ENCODE assay signal across 1 cellular context in the genomic region with DNA sequence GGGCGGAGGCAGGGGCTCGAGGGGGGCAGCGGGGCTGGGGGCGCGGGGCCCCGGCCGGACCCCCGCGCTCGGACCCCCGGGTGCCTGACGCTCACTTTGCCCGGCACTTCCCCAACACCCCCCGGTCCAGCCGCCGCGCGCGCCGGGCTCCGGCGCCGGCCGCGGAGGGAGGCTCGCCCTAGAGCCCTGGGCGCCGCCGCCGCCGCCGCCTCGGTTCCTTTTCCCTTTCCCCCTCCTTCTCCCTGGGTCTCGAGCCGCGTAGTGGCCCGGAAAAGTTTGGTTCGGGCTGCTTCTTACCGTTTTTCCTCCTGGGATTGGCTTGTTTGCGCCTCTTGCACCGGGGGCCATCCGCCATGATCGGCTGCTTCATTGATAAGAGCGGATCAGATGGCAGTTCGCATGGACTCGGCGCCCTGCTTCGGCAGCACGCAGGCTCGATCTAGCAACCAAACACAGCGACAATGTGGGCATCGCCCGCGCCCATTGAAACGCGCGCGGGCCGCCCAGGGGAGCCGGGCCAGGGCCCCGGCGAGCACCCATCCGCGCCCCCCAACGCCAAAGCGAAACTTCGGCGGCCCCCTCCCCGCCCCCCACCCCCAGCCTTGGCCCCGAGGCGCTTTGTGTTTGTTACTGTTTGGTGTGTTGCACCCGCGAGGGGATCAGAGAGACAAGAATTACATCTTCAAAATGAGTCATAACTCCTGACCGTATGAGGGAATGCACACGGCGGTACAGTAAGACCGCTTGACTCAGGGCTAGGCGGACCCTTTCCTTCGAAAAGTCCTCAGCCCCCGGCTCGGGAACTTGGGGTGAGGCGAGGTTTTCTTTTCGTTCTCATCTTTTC.
TF ChIP-seq lines count a peak whose summit lies in the region.

No MANE protein-coding gene starts in this region.

TF ChIP-seq in K562, 482 proteins besides CTCF, POLR2A, EP300 and RAD21 (continued from another document and continues in another):
- TF ChIP-seq, protein P1, sequence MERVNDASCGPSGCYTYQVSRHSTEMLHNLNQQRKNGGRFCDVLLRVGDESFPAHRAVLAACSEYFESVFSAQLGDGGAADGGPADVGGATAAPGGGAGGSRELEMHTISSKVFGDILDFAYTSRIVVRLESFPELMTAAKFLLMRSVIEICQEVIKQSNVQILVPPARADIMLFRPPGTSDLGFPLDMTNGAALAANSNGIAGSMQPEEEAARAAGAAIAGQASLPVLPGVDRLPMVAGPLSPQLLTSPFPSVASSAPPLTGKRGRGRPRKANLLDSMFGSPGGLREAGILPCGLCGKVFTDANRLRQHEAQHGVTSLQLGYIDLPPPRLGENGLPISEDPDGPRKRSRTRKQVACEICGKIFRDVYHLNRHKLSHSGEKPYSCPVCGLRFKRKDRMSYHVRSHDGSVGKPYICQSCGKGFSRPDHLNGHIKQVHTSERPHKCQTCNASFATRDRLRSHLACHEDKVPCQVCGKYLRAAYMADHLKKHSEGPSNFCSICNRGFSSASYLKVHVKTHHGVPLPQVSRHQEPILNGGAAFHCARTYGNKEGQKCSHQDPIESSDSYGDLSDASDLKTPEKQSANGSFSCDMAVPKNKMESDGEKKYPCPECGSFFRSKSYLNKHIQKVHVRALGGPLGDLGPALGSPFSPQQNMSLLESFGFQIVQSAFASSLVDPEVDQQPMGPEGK (CRISPR knock-in tag; IDR thresholded peaks at IDR 0.05; ENCODE audit: borderline replicate concordance) = no peak
- TF ChIP-seq KDM5B (IDR thresholded peaks at IDR 0.05; ENCODE audit: insufficient replicate concordance, low read depth, low read length) (peak; percentile 7), RBFOX2 (IDR thresholded peaks at IDR 0.05; ENCODE audit: low read depth, low read length) (peak; percentile 85), SMARCA4 (IDR thresholded peaks at IDR 0.05) (no peak), SAP30 (IDR thresholded peaks at IDR 0.05; ENCODE audit: borderline replicate concordance, insufficient read depth, low read depth, low read length, poor library complexity, severe bottlenecking) (peak; percentile 52), CCNT2 (IDR thresholded peaks at IDR 0.05; ENCODE audit: borderline replicate concordance, extremely low read depth, insufficient read length, low read depth, low read length) (peak; percentile 20), ZBTB1 (CRISPR knock-in tag; IDR thresholded peaks at IDR 0.05; ENCODE audit: borderline replicate concordance, low read depth) (0 out of 2 replicates have a peak, but pooled peaks have one; percentile 8), FIP1L1 (IDR thresholded peaks at IDR 0.05; ENCODE audit: low read depth, low read length, poor library complexity, severe bottlenecking) (peak; percentile 42), RBM22 (IDR thresholded peaks at IDR 0.05; ENCODE audit: low read depth, low read length, poor library complexity, severe bottlenecking) (peak; percentile 69), JUND (IDR thresholded peaks at IDR 0.05; ENCODE audit: borderline replicate concordance, low read depth, low read length) (peak; percentile 69; the same call in 1 of the 2 replicates), JUND (tag; IDR thresholded peaks at IDR 0.05; ENCODE audit: borderline replicate concordance, low read depth, low read length) (no peak; the same call in 2 of the 3 replicates), PHF8 (IDR thresholded peaks at IDR 0.05; ENCODE audit: borderline replicate concordance, low read length) (peak; percentile 32; the same call in 1 of the 2 replicates), PCBP1 (IDR thresholded peaks at IDR 0.05; ENCODE audit: low read depth, low read length, poor library complexity, severe bottlenecking) (peak; percentile 80), YY1 (IDR thresholded peaks at IDR 0.05; ENCODE audit: borderline replicate concordance in 1 of 3, control insufficient read depth in 1 of 3, extremely low read depth in 1 of 3, insufficient read depth in 3 of 3, insufficient read length in 1 of 3, insufficient replicate concordance in 2 of 3, low read depth in 1 of 3, low read length in 2 of 3) (peak; percentile 43 to 75 (median 50)), CHD1 (IDR thresholded peaks at IDR 0.05; ENCODE audit: low read length) (peak; percentile 86), ZFP30 (CRISPR knock-in tag; IDR thresholded peaks at IDR 0.05; ENCODE audit: borderline replicate concordance) (no peak), NFRKB (IDR thresholded peaks at IDR 0.05; ENCODE audit: low read depth) (0 out of 2 replicates have a peak, but pooled peaks have one; percentile 22), ZNF584 (CRISPR knock-in tag; IDR thresholded peaks at IDR 0.05; ENCODE audit: low read depth) (no peak), KAT7 (CRISPR knock-in tag; IDR thresholded peaks at IDR 0.05; ENCODE audit: borderline replicate concordance) (0 out of 2 replicates have a peak, but pooled peaks have one; percentile 31), ZC3H4 (CRISPR knock-in tag; IDR thresholded peaks at IDR 0.05; ENCODE audit: borderline replicate concordance) (no peak), SIN3A (IDR thresholded peaks at IDR 0.05; ENCODE audit: borderline replicate concordance in 2 of 2, control insufficient read depth in 1 of 2, low read depth in 2 of 2, low read length in 2 of 2) (0 out of 4 replicates have a peak, but pooled peaks of 1 of the 2 experiments have one; percentile 13), FOXM1 (IDR thresholded peaks at IDR 0.05; ENCODE audit: low read depth) (no peak), FOXM1 (CRISPR knock-in tag; IDR thresholded peaks at IDR 0.05; ENCODE audit: low read depth) (no peak), TBP (optimal IDR thresholded peaks at IDR 0.05; ENCODE audit: low read depth, low read length) (peak; percentile 49), ZFX (CRISPR knock-in tag; IDR thresholded peaks at IDR 0.05) (0 out of 2 replicates have a peak, but pooled peaks have one; percentile 1), RBBP5 (IDR thresholded peaks at IDR 0.05; ENCODE audit: borderline replicate concordance, insufficient read depth, low read length, poor library complexity, severe bottlenecking) (peak; percentile 70)
- TF ChIP-seq, protein P2, sequence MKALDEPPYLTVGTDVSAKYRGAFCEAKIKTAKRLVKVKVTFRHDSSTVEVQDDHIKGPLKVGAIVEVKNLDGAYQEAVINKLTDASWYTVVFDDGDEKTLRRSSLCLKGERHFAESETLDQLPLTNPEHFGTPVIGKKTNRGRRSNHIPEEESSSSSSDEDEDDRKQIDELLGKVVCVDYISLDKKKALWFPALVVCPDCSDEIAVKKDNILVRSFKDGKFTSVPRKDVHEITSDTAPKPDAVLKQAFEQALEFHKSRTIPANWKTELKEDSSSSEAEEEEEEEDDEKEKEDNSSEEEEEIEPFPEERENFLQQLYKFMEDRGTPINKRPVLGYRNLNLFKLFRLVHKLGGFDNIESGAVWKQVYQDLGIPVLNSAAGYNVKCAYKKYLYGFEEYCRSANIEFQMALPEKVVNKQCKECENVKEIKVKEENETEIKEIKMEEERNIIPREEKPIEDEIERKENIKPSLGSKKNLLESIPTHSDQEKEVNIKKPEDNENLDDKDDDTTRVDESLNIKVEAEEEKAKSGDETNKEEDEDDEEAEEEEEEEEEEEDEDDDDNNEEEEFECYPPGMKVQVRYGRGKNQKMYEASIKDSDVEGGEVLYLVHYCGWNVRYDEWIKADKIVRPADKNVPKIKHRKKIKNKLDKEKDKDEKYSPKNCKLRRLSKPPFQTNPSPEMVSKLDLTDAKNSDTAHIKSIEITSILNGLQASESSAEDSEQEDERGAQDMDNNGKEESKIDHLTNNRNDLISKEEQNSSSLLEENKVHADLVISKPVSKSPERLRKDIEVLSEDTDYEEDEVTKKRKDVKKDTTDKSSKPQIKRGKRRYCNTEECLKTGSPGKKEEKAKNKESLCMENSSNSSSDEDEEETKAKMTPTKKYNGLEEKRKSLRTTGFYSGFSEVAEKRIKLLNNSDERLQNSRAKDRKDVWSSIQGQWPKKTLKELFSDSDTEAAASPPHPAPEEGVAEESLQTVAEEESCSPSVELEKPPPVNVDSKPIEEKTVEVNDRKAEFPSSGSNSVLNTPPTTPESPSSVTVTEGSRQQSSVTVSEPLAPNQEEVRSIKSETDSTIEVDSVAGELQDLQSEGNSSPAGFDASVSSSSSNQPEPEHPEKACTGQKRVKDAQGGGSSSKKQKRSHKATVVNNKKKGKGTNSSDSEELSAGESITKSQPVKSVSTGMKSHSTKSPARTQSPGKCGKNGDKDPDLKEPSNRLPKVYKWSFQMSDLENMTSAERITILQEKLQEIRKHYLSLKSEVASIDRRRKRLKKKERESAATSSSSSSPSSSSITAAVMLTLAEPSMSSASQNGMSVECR (CRISPR knock-in tag; IDR thresholded peaks at IDR 0.05) = 0 out of 2 replicates have a peak, but pooled peaks have one; percentile 22
- TF ChIP-seq, protein P3, sequence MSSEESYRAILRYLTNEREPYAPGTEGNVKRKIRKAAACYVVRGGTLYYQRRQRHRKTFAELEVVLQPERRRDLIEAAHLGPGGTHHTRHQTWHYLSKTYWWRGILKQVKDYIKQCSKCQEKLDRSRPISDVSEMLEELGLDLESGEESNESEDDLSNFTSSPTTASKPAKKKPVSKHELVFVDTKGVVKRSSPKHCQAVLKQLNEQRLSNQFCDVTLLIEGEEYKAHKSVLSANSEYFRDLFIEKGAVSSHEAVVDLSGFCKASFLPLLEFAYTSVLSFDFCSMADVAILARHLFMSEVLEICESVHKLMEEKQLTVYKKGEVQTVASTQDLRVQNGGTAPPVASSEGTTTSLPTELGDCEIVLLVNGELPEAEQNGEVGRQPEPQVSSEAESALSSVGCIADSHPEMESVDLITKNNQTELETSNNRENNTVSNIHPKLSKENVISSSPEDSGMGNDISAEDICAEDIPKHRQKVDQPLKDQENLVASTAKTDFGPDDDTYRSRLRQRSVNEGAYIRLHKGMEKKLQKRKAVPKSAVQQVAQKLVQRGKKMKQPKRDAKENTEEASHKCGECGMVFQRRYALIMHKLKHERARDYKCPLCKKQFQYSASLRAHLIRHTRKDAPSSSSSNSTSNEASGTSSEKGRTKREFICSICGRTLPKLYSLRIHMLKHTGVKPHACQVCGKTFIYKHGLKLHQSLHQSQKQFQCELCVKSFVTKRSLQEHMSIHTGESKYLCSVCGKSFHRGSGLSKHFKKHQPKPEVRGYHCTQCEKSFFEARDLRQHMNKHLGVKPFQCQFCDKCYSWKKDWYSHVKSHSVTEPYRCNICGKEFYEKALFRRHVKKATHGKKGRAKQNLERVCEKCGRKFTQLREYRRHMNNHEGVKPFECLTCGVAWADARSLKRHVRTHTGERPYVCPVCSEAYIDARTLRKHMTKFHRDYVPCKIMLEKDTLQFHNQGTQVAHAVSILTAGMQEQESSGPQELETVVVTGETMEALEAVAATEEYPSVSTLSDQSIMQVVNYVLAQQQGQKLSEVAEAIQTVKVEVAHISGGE (CRISPR knock-in tag; IDR thresholded peaks at IDR 0.05) = peak in 1 of 3 experiments; percentile 31; a peak in 1 of 6 replicates
- TF ChIP-seq, protein P4, sequence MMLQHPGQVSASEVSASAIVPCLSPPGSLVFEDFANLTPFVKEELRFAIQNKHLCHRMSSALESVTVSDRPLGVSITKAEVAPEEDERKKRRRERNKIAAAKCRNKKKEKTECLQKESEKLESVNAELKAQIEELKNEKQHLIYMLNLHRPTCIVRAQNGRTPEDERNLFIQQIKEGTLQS (IDR thresholded peaks at IDR 0.05) = peak; percentile 72
- TF ChIP-seq, protein P4 (CRISPR knock-in tag; conservative IDR thresholded peaks at IDR 0.05) = no peak
- TF ChIP-seq, protein P5, sequence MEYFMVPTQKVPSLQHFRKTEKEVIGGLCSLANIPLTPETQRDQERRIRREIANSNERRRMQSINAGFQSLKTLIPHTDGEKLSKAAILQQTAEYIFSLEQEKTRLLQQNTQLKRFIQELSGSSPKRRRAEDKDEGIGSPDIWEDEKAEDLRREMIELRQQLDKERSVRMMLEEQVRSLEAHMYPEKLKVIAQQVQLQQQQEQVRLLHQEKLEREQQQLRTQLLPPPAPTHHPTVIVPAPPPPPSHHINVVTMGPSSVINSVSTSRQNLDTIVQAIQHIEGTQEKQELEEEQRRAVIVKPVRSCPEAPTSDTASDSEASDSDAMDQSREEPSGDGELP (CRISPR knock-in tag; IDR thresholded peaks at IDR 0.05; ENCODE audit: borderline replicate concordance) = peak; percentile 68
- TF ChIP-seq, protein P6, sequence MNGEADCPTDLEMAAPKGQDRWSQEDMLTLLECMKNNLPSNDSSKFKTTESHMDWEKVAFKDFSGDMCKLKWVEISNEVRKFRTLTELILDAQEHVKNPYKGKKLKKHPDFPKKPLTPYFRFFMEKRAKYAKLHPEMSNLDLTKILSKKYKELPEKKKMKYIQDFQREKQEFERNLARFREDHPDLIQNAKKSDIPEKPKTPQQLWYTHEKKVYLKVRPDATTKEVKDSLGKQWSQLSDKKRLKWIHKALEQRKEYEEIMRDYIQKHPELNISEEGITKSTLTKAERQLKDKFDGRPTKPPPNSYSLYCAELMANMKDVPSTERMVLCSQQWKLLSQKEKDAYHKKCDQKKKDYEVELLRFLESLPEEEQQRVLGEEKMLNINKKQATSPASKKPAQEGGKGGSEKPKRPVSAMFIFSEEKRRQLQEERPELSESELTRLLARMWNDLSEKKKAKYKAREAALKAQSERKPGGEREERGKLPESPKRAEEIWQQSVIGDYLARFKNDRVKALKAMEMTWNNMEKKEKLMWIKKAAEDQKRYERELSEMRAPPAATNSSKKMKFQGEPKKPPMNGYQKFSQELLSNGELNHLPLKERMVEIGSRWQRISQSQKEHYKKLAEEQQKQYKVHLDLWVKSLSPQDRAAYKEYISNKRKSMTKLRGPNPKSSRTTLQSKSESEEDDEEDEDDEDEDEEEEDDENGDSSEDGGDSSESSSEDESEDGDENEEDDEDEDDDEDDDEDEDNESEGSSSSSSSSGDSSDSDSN (IDR thresholded peaks at IDR 0.05; ENCODE audit: borderline replicate concordance in 1 of 2, low read depth in 2 of 2, low read length in 2 of 2) = 0 out of 4 replicates have a peak, but pooled peaks of 1 of the 2 experiments have one; percentile 71
- TF ChIP-seq, protein P7, sequence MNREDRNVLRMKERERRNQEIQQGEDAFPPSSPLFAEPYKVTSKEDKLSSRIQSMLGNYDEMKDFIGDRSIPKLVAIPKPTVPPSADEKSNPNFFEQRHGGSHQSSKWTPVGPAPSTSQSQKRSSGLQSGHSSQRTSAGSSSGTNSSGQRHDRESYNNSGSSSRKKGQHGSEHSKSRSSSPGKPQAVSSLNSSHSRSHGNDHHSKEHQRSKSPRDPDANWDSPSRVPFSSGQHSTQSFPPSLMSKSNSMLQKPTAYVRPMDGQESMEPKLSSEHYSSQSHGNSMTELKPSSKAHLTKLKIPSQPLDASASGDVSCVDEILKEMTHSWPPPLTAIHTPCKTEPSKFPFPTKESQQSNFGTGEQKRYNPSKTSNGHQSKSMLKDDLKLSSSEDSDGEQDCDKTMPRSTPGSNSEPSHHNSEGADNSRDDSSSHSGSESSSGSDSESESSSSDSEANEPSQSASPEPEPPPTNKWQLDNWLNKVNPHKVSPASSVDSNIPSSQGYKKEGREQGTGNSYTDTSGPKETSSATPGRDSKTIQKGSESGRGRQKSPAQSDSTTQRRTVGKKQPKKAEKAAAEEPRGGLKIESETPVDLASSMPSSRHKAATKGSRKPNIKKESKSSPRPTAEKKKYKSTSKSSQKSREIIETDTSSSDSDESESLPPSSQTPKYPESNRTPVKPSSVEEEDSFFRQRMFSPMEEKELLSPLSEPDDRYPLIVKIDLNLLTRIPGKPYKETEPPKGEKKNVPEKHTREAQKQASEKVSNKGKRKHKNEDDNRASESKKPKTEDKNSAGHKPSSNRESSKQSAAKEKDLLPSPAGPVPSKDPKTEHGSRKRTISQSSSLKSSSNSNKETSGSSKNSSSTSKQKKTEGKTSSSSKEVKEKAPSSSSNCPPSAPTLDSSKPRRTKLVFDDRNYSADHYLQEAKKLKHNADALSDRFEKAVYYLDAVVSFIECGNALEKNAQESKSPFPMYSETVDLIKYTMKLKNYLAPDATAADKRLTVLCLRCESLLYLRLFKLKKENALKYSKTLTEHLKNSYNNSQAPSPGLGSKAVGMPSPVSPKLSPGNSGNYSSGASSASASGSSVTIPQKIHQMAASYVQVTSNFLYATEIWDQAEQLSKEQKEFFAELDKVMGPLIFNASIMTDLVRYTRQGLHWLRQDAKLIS (CRISPR knock-in tag; IDR thresholded peaks at IDR 0.05) = peak; percentile 67; the same call in 1 of the 2 replicates
